10 cellular contexts compared by ENCODE assay signal in genomic region chr12:1668833-1669543, GRCh38. TPM values are rescaled to one million over a fixed set of nuclear protein-coding genes. Genes with fewer than 3 reads are reported as not detected.
DNase-seq lines count a peak whose midpoint lies in the region; ATAC-seq and TF ChIP-seq lines count a peak whose summit lies in the region.
"Had no signal": no experiment of that assay in that cellular context is flagged by ENCODE, and none has a peak within 500 bp of the region (broad histone marks: within the 10 kb centered on the region; RNA-seq: fewer than 3 reads in every experiment).

No MANE protein-coding gene starts in this region.

- H3K27me3 Mint-ChIP-seq in T-cell: no peaks in the 10 kb centered on the region

- TF ChIP-seq POLR2A in prostate gland (IDR thresholded peaks at IDR 0.05): no peak

- H3K27ac ChIP-seq in HL-60 (replicated peaks) (peak overlapping the region; percentile 71), prostate gland (no peak overlapping the region)

- H3K27me3 ChIP-seq in HL-60 (ENCODE audit: insufficient read depth, poor library complexity, severe bottlenecking) (no peaks in the 10 kb centered on the region), prostate gland (replicated peaks; ENCODE audit: insufficient read depth) (no peaks in the 10 kb centered on the region)

- peak; percentile 70 to 74 for DNase-seq in HL-60 (ENCODE audit: low read depth in 1 of 2, low spot score in 1 of 2)
- no peak for DNase-seq in T-cell
- peak; percentile 65 for DNase-seq in left cardiac atrium
- peak; percentile 57 for DNase-seq in smooth muscle cell of the brain vasculature (ENCODE audit: low read depth, low spot score)
- DNase-seq in mucosa of gallbladder (ENCODE audit: low spot score): no peak
- DNase-seq in prostate gland (ENCODE audit: low spot score): no peak
- DNase-seq in posterior cingulate gyrus: no peak
- DNase-seq: NCI-H2029 treated with DMSO at 0.1 percent for 48 hours had no signal

- TF ChIP-seq CTCF in HL-60 (IDR thresholded peaks at IDR 0.05; ENCODE audit: insufficient read depth, low read length): no peak
- no peak for TF ChIP-seq CTCF in prostate gland (IDR thresholded peaks at IDR 0.05)

- POLR2A ChIA-PET in T-cell (lab: Charles Lee): interaction anchor here in 1 of 2 donors (0.7 kb wide), 1 partner anchor 9 kb away, joined by 4 read pairs; no protein-coding TSS in a partner anchor

- peak overlapping the region; percentile 65 to 79 for H3K27ac Mint-ChIP-seq in T-cell

- ATAC-seq in T-cell (replicated peaks in 1 of 4): no peak
- peak; percentile 86 to 94 for ATAC-seq in left cardiac atrium
- no peak for ATAC-seq in GM18511 (IDR thresholded peaks at IDR 0.05; ENCODE audit: unreplicated experiment)
- ATAC-seq: activated naive CD4-positive, alpha-beta T cell treated with anti-CD3 and anti-CD28 coated beads, Interleukin-2, amount 50 U/mL, for 72 hours had no signal

- WGBS in prostate gland: 80% methylated on average over 18 of the region's 18 CpGs

- H3K36me3 ChIP-seq in prostate gland: no peaks in the 10 kb centered on the region

- H3K4me3 ChIP-seq in HL-60 (replicated peaks; ENCODE audit: insufficient read depth, low read length) (no peak overlapping the region), prostate gland (no peak overlapping the region)

- H3K4me1 Mint-ChIP-seq in T-cell: peaks cover 45 to 47% (median 47%) of the 10 kb centered on the region in 3 donors

- no peaks in the 10 kb centered on the region for H3K36me3 Mint-ChIP-seq in T-cell
- H3K36me3 Mint-ChIP-seq: activated naive CD4-positive, alpha-beta T cell treated with anti-CD3 and anti-CD28 coated beads, Interleukin-2, amount 50 U/mL, for 72 hours had no signal

- CTCF ChIA-PET in T-cell (lab: Charles Lee): no interaction called here

- intact Hi-C loops in left cardiac atrium (cut with DNase I) (no loop called here), prostate gland (cut with DNase I) (no loop called here), posterior cingulate gyrus (cut with DNase I) (no loop called here)

- H3K4me1 ChIP-seq in prostate gland (replicated peaks): no peaks in the 10 kb centered on the region

- H3K9me3 Mint-ChIP-seq in T-cell: no peaks in the 10 kb centered on the region
- H3K9me3 Mint-ChIP-seq: activated naive CD4-positive, alpha-beta T cell treated with anti-CD3 and anti-CD28 coated beads, Interleukin-2, amount 50 U/mL, for 72 hours had no signal

- no peaks in the 10 kb centered on the region for H3K9me3 ChIP-seq in prostate gland

- no peak overlapping the region for H3K4me3 Mint-ChIP-seq in T-cell

RNA-seq across cellular contexts. Expression of gene ADIPOR2, which starts 21.9 kb away (rescaled TPM):
- total RNA-seq in T-cell: 10 to 100 TPM; 21.7 to 35.0 (median 33.4) TPM
- total RNA-seq in left cardiac atrium: 10 to 100 TPM; 50.3 to 53.1 TPM
- total RNA-seq in mucosa of gallbladder: 64.2 TPM
- 10 to 100 TPM; 23.7 to 46.2 TPM for total RNA-seq in prostate gland

RNA-seq across cellular contexts. Expression of gene WNT5B, which starts 40.0 kb away (rescaled TPM):
- total RNA-seq in T-cell (under 1 TPM in 1 of 5 donors, not detected in 4; 0.20 TPM), left cardiac atrium (1 to 10 TPM; 1.8 to 5.0 TPM), mucosa of gallbladder (7.3 TPM), prostate gland (10 to 100 TPM; 34.6 to 65.4 TPM)

Comparison
In these comparisons a context has a peak if more than half of its experiments do, and no peak if none do; other contexts are left out.
1. DNase-seq: peak in HL-60 (2 of 2), left cardiac atrium (single experiment) and smooth muscle cell of the brain vasculature (single experiment); none in T-cell (0 of 34), mucosa of gallbladder (single experiment), prostate gland (single experiment) and posterior cingulate gyrus (0 of 10).
2. ATAC-seq: peak in left cardiac atrium (2 of 2); none in T-cell (0 of 4) and GM18511 (single experiment).